In the genomic region with DNA sequence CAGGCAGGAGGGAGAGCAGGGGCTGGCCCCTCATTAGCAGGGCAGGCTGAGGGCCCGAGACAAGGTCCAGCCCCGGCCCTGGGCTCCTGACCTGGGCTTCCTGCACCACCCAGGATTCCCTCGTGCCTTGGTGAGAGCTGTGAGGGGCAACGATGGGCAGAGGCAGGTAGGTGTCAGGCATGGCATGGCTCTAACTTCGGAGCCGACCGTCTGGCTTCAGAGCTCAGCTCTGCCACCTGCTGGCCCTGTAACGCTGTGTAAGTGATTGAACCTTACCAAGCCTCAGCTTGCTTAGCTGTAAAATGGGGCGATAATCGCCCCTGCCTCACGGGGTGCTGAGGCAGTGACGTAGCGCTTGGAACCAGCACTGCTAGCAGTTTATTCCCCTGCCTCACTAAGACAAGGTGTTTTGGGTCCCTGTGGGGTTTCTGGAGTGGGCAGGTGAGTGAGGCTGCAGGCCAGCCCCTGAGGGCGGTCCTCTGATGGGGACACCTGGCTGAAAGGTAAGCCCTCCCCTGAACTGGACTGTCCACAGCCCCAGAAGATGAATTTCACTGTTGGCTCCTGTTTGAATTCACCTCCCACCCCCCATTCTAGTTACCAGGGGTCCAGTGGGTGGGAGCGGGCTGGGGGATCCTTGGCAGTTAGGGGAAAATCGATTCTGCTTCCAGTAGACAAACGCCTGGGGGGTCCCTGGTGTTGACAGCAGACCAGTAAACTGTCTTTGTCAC, we compare ENCODE assay signal across 1 cellular context.
TF ChIP-seq lines count a peak whose summit lies in the region.

No MANE protein-coding gene starts in this region.

TF ChIP-seq in GM23338, 12 proteins besides CTCF, POLR2A, EP300 and RAD21 (continued from another document):
- TF ChIP-seq, protein P1, sequence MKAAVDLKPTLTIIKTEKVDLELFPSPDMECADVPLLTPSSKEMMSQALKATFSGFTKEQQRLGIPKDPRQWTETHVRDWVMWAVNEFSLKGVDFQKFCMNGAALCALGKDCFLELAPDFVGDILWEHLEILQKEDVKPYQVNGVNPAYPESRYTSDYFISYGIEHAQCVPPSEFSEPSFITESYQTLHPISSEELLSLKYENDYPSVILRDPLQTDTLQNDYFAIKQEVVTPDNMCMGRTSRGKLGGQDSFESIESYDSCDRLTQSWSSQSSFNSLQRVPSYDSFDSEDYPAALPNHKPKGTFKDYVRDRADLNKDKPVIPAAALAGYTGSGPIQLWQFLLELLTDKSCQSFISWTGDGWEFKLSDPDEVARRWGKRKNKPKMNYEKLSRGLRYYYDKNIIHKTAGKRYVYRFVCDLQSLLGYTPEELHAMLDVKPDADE (IDR thresholded peaks at IDR 0.05): no peak
- TF ChIP-seq REST (IDR thresholded peaks at IDR 0.05; ENCODE audit: unreplicated experiment) (no peak), JUNB (IDR thresholded peaks at IDR 0.05; ENCODE audit: unreplicated experiment) (no peak), POLR2AphosphoS5 (IDR thresholded peaks at IDR 0.05; ENCODE audit: low read depth) (no peak), ZNF331 (CRISPR knock-in tag; IDR thresholded peaks at IDR 0.05; ENCODE audit: low read depth) (no peak), ZNF114 (CRISPR knock-in tag; IDR thresholded peaks at IDR 0.05) (no peak), NANOG (IDR thresholded peaks at IDR 0.05; ENCODE audit: borderline replicate concordance) (no peak)
